Comparison of ENCODE assay signal across 24 cellular contexts in genomic region chr13:22948421-22948820, GRCh38.
"Had no signal": no experiment of that assay in that cellular context is flagged by ENCODE, and none has a peak within 500 bp of the region (broad histone marks: within the 10 kb centered on the region; RNA-seq: fewer than 3 reads in every experiment).

No MANE protein-coding gene starts in this region.

- ATAC-seq: activated CD4-positive, alpha-beta T cell treated with anti-CD3 and anti-CD28 coated beads for 36 hours; activated CD8-positive, alpha-beta T cell treated with anti-CD3 and anti-CD28 coated beads, Interleukin-2, amount 10 ng/mL, durations not matched to agents 7 days and 5 days; activated T-cell treated with anti-CD3 and anti-CD28 coated beads, Interleukin-2, amount 50 U/mL, for 4 hours; activated T-helper 17 cell treated with anti-CD3 and anti-CD28 coated beads, Interleukin-2, amount 50 U/mL, for 72 hours; effector memory CD8-positive, alpha-beta T cell had no signal

- H3K36me3 ChIP-seq: brain microvascular endothelial cell had no signal

- H3K27ac Mint-ChIP-seq: activated CD4-positive, alpha-beta memory T cell treated with anti-CD3 and anti-CD28 coated beads for 36 hours; activated CD4-positive, alpha-beta T cell treated with anti-CD3 and anti-CD28 coated beads for 36 hours; activated CD4-positive, alpha-beta T cell treated with anti-CD3 and anti-CD28 coated beads, Interleukin-2, amount 10 ng/mL, durations not matched to agents 24 days and 14 days; activated CD8-positive, alpha-beta T cell treated with anti-CD3 and anti-CD28 coated beads, Interleukin-2, amount 10 ng/mL, durations not matched to agents 7 days and 5 days; activated naive CD8-positive, alpha-beta T cell; activated T-helper 17 cell treated with anti-CD3 and anti-CD28 coated beads, Interleukin-2, amount 50 U/mL, for 72 hours; effector memory CD8-positive, alpha-beta T cell had no signal

- H3K36me3 Mint-ChIP-seq: activated naive CD8-positive, alpha-beta T cell had no signal

- H3K4me3 Mint-ChIP-seq: activated CD4-positive, alpha-beta memory T cell treated with anti-CD3 and anti-CD28 coated beads for 36 hours; activated CD4-positive, alpha-beta T cell treated with anti-CD3 and anti-CD28 coated beads for 36 hours; activated CD4-positive, alpha-beta T cell treated with anti-CD3 and anti-CD28 coated beads, Interleukin-2, amount 10 ng/mL, durations not matched to agents 24 days and 14 days; activated CD8-positive, alpha-beta T cell treated with anti-CD3 and anti-CD28 coated beads, Interleukin-2, amount 10 ng/mL, durations not matched to agents 7 days and 5 days; activated naive CD8-positive, alpha-beta T cell; activated T-cell treated with anti-CD3 and anti-CD28 coated beads, Interleukin-2, amount 50 U/mL, for 4 hours; activated T-helper 17 cell treated with anti-CD3 and anti-CD28 coated beads, Interleukin-2, amount 50 U/mL, for 72 hours; central memory CD8-positive, alpha-beta T cell; effector memory CD8-positive, alpha-beta T cell had no signal

- H3K27ac ChIP-seq: brain microvascular endothelial cell, epithelial cell of prostate had no signal

- H3K27me3 ChIP-seq: brain microvascular endothelial cell had no signal

- H3K4me1 Mint-ChIP-seq: activated CD4-positive, alpha-beta T cell treated with anti-CD3 and anti-CD28 coated beads for 36 hours; activated CD4-positive, alpha-beta T cell treated with anti-CD3 and anti-CD28 coated beads, Interleukin-2, amount 10 ng/mL, durations not matched to agents 24 days and 14 days; activated T-helper 17 cell treated with anti-CD3 and anti-CD28 coated beads, Interleukin-2, amount 50 U/mL, for 72 hours; central memory CD8-positive, alpha-beta T cell had no signal

- H3K27me3 Mint-ChIP-seq: activated CD4-positive, alpha-beta T cell treated with anti-CD3 and anti-CD28 coated beads, Interleukin-2, amount 10 ng/mL, durations not matched to agents 24 days and 14 days had no signal

- DNase-seq: activated CD4-positive, alpha-beta memory T cell treated with anti-CD3 and anti-CD28 coated beads for 36 hours; activated CD4-positive, alpha-beta T cell treated with anti-CD3 and anti-CD28 coated beads for 36 hours; activated CD4-positive, alpha-beta T cell treated with anti-CD3 and anti-CD28 coated beads, Interleukin-2, amount 10 ng/mL, durations not matched to agents 24 days and 14 days; activated CD4-positive, CD25-positive, alpha-beta regulatory T cell; activated CD4-positive, CD25-positive, alpha-beta regulatory T cell treated with anti-CD3 and anti-CD28 coated beads, Interleukin-2, amount 50 U/mL, for 72 hours; activated CD8-positive, alpha-beta T cell treated with anti-CD3 and anti-CD28 coated beads, Interleukin-2, amount 10 ng/mL, durations not matched to agents 7 days and 5 days; activated effector memory CD4-positive, alpha-beta T cell treated with Interleukin-2 at 50 U/mL for 16 hours; activated gamma-delta T cell treated with Interleukin-2 at 50 U/mL for 16 hours; activated naive CD4-positive, alpha-beta T cell treated with anti-CD3 and anti-CD28 coated beads, Interleukin-2, amount 50 U/mL, for 16 hours; activated naive CD4-positive, alpha-beta T cell treated with Interleukin-2 at 50 U/mL for 16 hours; activated T-cell treated with anti-CD3 and anti-CD28 coated beads, Interleukin-2, amount 50 U/mL, for 4 hours; amniotic stem cell; anterior cingulate cortex; brain microvascular endothelial cell; cortex of kidney; dermis blood vessel endothelial cell; effector CD4-positive, alpha-beta T cell; effector memory CD8-positive, alpha-beta T cell; foreskin fibroblast; T-helper 2 cell had no signal
